ENCODE assay signal across 9 cellular contexts in the genomic region with DNA sequence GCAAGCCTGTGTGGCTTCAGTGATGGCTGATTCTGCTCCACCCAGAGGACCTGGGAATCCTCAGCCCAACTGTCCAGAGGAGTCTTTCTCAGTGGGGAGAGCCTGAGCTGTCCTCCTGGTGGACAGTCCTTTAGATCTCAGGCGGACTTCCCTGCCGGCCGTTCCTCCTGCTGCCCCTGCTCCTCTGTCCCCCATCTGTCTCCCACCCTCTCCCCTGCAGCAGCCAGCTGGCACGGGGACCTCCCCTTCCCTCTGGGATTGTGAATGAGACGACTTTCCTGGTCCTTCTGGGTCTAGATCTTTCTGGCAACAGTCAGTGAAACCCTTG.
DNase-seq lines count a peak whose midpoint lies in the region; ATAC-seq, FAIRE-seq and TF ChIP-seq lines count a peak whose summit lies in the region.
"Had no signal": no experiment of that assay in that cellular context is flagged by ENCODE, and none has a peak within 500 bp of the region (broad histone marks: within the 10 kb centered on the region; RNA-seq: fewer than 3 reads in every experiment).

No MANE protein-coding gene starts in this region.

- no peaks in the 10 kb centered on the region for H3K36me3 Mint-ChIP-seq in stimulated activated naive CD8-positive, alpha-beta T cell treated with anti-CD3 and anti-CD28 coated beads, Interleukin-15, Interleukin-2, amounts not matched to agents 100 ng/mL and 50 ng/mL, for 24 hours (ENCODE audit: low read depth)

- in situ Hi-C loops in GM12878 (cut with MboI): no loop called here

- peak overlapping the region; percentile 83 for H3K27ac Mint-ChIP-seq in stimulated activated naive CD8-positive, alpha-beta T cell treated with anti-CD3 and anti-CD28 coated beads, Interleukin-15, Interleukin-2, amounts not matched to agents 100 ng/mL and 50 ng/mL, for 24 hours

- WGBS in GM12878 (ENCODE audit: insufficient coverage, insufficient replicate concordance, low lambda C conversion rate, missing lambda C conversion rate): 61% methylated on average over 5 of the region's 5 CpGs

- H3K27me3 ChIP-seq in GM12878 (replicated peaks in 1 of 2; ENCODE audit: control insufficient read depth in 2 of 2, insufficient read depth in 2 of 2, low read length in 1 of 2): no peaks in the 10 kb centered on the region
- no peaks in the 10 kb centered on the region for H3K27me3 ChIP-seq in mucosa of stomach (ENCODE audit: control insufficient read depth, insufficient read depth, low read length)
- no peaks in the 10 kb centered on the region for H3K27me3 ChIP-seq in vagina

- FAIRE-seq in GM12878 (lab: Jason Lieb, UNC): peak; percentile 79

- TF ChIP-seq CTCF in GM12878 (IDR thresholded peaks at IDR 0.05 in 2 of 3, conservative IDR thresholded peaks at IDR 0.05 in 1 of 3; ENCODE audit: control insufficient read depth in 2 of 3, extremely low read depth in 1 of 3, insufficient read depth in 1 of 3, low read depth in 3 of 3, low read length in 3 of 3) (no peak), vagina (IDR thresholded peaks at IDR 0.05) (peak in 1 of 3 experiments; percentile 7)

- no peaks in the 10 kb centered on the region for H3K9me3 Mint-ChIP-seq in stimulated activated naive CD8-positive, alpha-beta T cell treated with anti-CD3 and anti-CD28 coated beads, Interleukin-15, Interleukin-2, amounts not matched to agents 100 ng/mL and 50 ng/mL, for 24 hours

- H3K4me3 Mint-ChIP-seq in stimulated activated naive CD8-positive, alpha-beta T cell treated with anti-CD3 and anti-CD28 coated beads, Interleukin-15, Interleukin-2, amounts not matched to agents 100 ng/mL and 50 ng/mL, for 24 hours: peak overlapping the region; percentile 70

- no peak for TF ChIP-seq POLR2A in GM12878 (IDR thresholded peaks at IDR 0.05; ENCODE audit: low read depth, low read length)
- TF ChIP-seq POLR2A in vagina (IDR thresholded peaks at IDR 0.05): no peak

- CTCF ChIA-PET in GM12878 (lab: Yijun Ruan, JAX): interaction anchor here (1.3 to 4.5 kb wide), 4 partner anchors 10 to 89 kb away, joined by 4 to 31 read pairs (median 9); no protein-coding TSS in a partner anchor

- H3K4me1 Mint-ChIP-seq in stimulated activated naive CD8-positive, alpha-beta T cell treated with anti-CD3 and anti-CD28 coated beads, Interleukin-15, Interleukin-2, amounts not matched to agents 100 ng/mL and 50 ng/mL, for 24 hours (ENCODE audit: low read depth): peaks cover 46% of the 10 kb centered on the region

- H3K4me3 ChIP-seq in GM12878: peak overlapping the region; percentile 32; the same call in 1 of the 2 replicates
- no peak overlapping the region for H3K4me3 ChIP-seq in mucosa of stomach (ENCODE audit: low read length)
- no peak overlapping the region for H3K4me3 ChIP-seq in vagina

- TF ChIP-seq RAD21 in GM12878 (IDR thresholded peaks at IDR 0.05; ENCODE audit: insufficient read depth, low read depth, low read length): no peak

- POLR2A ChIA-PET in GM12878 (lab: Charles Lee): interaction anchor here (0.9 to 1.9 kb wide), 4 partner anchors 9 to 77 kb away, joined by 3 to 6 read pairs (median 4); no protein-coding TSS in a partner anchor

- intact Hi-C loops in GM12878 (cut with micrococcal nuclease; ENCODE audit: unreplicated experiment): no loop called here
- intact Hi-C loops in vagina (cut with DNase I): loop anchor here (5.0 kb wide), 1 partner anchor 43 kb away; no protein-coding TSS in a partner anchor

- DNase-seq in stimulated activated naive CD8-positive, alpha-beta T cell treated with anti-CD3 and anti-CD28 coated beads, Interleukin-15, Interleukin-2, amounts not matched to agents 100 U/mL and 50 U/mL, for 24 hours: no peak
- DNase-seq in GM12878 (ENCODE audit: low read depth, low spot score) (no peak), vagina (ENCODE audit: extremely low spot score in 2 of 2) (no peak), NOMO-1 (lab: John Stamatoyannopoulos, UW; ENCODE audit: unreplicated experiment in 2 of 2) (no peak)
- no peak for DNase-seq in stimulated activated CD4-positive, alpha-beta T cell treated with anti-CD3 and anti-CD28 coated beads, Interleukin-15, amount 100 ng/mL, for 24 hours
- DNase-seq: head of caudate nucleus had no signal

- H3K4me2 ChIP-seq in GM12878 (ENCODE audit: control insufficient read depth, insufficient read depth): peak overlapping the region; percentile 84

- TF ChIP-seq EP300 in GM12878 (IDR thresholded peaks at IDR 0.05; ENCODE audit: borderline replicate concordance in 1 of 2, control insufficient read depth in 1 of 2, low read depth in 2 of 2, low read length in 2 of 2): no peak

- peaks cover 4% of the 10 kb centered on the region for H3K79me2 ChIP-seq in GM12878 (ENCODE audit: control insufficient read depth, insufficient read depth, low read length)

- H3K27ac ChIP-seq in GM12878 (ENCODE audit: control insufficient read depth, insufficient read depth) (peak overlapping the region; percentile 23; the same call in 1 of the 2 replicates), vagina (peak overlapping the region; percentile 98)

- H3K9me3 ChIP-seq in GM12878 (replicated peaks; ENCODE audit: control insufficient read depth, insufficient read depth, low read length) (no peaks in the 10 kb centered on the region), mucosa of stomach (ENCODE audit: control insufficient read depth, low read length) (no peaks in the 10 kb centered on the region), vagina (no peaks in the 10 kb centered on the region)

- no peaks in the 10 kb centered on the region for H3K27me3 Mint-ChIP-seq in stimulated activated naive CD8-positive, alpha-beta T cell treated with anti-CD3 and anti-CD28 coated beads, Interleukin-15, Interleukin-2, amounts not matched to agents 100 ng/mL and 50 ng/mL, for 24 hours

- no peak for ATAC-seq in stimulated activated naive CD8-positive, alpha-beta T cell treated with anti-CD3 and anti-CD28 coated beads, Interleukin-15, Interleukin-2, amounts not matched to agents 100 U/mL and 50 U/mL, for 24 hours
- ATAC-seq in GM12878 (no peak), GM18909 (IDR thresholded peaks at IDR 0.05; ENCODE audit: poor library complexity, unreplicated experiment) (no peak)

- H2AFZ ChIP-seq in GM12878 (ENCODE audit: control insufficient read depth, low read depth, low read length): no peak overlapping the region

- H3K9ac ChIP-seq in GM12878 (ENCODE audit: control insufficient read depth, insufficient read depth, low read length) (peak overlapping the region; percentile 36; the same call in 1 of the 2 replicates), mucosa of stomach (ENCODE audit: low read length) (peak overlapping the region; percentile 25)

- SMC1A ChIA-PET in GM12878 (lab: Charles Lee; ENCODE audit: uncharacterized antibody, unreplicated experiment): interaction anchor here (0.9 to 2.7 kb wide), 5 partner anchors 9 to 89 kb away, joined by 5 to 13 read pairs (median 7); no protein-coding TSS in a partner anchor

- H3K4me1 ChIP-seq in GM12878 (ENCODE audit: control insufficient read depth, insufficient read depth, low read length) (peaks cover 22% of the 10 kb centered on the region), mucosa of stomach (ENCODE audit: control insufficient read depth, insufficient read depth, low read length) (peaks cover 83% of the 10 kb centered on the region), vagina (peaks cover 81% of the 10 kb centered on the region)

- H4K20me1 ChIP-seq in GM12878 (ENCODE audit: control insufficient read depth, insufficient read depth): no peaks in the 10 kb centered on the region

- BruUV-seq in GM12878 (replicated peaks; lab: Mats Ljungman, UMichigan): no TSS peak

- RAD21 ChIA-PET in GM12878 (lab: Charles Lee; ENCODE audit: unreplicated experiment): interaction anchor here (0.6 to 1.4 kb wide), 3 partner anchors 10 to 590 kb away, joined by 3 to 17 read pairs (median 4); no protein-coding TSS in a partner anchor

- peaks cover 2 to 8% of the 10 kb centered on the region in 2 experiments; a peak in 3 of 4 replicates for H3K36me3 ChIP-seq in GM12878 (ENCODE audit: control insufficient read depth in 2 of 2, insufficient read depth in 2 of 2, low read length in 1 of 2)
- H3K36me3 ChIP-seq in mucosa of stomach (ENCODE audit: control insufficient read depth, insufficient read depth, low read length): no peaks in the 10 kb centered on the region
- H3K36me3 ChIP-seq in vagina: no peaks in the 10 kb centered on the region

TF ChIP-seq in GM12878, 131 proteins besides CTCF, POLR2A, EP300 and RAD21:
- 0 out of 2 replicates have a peak, but pooled peaks have one; percentile 3 for TF ChIP-seq GATAD2B (conservative IDR thresholded peaks at IDR 0.05; ENCODE audit: low read depth)
- no peak for TF ChIP-seq ZNF24 (IDR thresholded peaks at IDR 0.05)
